11 cellular contexts compared by ENCODE assay signal in the genomic region with DNA sequence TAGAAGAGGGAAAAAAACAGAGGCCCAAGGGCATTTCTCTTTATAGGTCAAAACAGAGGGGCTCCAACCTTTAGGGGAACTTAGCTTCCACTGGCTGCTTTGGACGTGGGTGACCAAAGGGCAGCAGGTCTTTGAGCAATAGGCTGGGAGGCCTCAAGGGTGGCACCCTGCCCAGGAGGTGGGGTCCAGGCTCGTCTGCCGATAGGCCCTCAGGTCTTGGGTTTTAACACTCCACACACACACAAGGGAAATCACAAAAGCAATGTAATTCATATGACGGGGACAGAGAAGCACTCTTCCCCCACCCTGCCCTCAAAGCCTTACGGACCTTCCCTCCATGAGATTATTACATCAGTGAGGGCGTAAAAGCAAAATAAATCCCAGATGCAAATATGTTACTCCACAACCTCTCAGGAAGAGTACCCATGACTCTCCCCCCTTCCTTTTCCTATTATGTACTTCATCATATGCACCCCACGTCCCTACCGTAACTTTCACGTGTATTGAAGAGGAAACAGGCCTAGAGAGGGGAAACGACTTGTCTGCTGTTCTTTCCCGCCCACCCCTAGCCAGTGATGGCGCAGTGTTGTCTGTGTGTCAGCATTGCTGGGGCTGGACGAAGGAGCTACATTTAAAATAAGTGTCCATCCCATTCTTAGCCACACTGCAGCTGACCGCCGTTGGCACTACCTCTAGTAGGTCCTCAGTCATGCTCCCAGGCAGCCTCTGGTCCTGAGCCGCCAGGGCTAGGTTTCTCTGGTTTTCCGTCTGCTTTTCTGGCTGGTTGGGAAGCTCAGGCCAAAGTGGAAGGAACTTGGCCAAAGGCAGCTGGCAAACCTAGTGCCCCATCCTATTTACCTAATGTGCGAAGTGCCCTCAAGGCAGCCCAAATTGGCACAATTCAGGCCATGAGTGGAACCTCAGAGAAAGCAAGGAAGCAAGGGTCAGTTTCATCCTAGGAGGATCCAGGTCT. TPM values are rescaled to one million over a fixed set of nuclear protein-coding genes. Genes with fewer than 3 reads are reported as not detected.
DNase-seq lines count a peak whose midpoint lies in the region; ATAC-seq, FAIRE-seq and TF ChIP-seq lines count a peak whose summit lies in the region.
"Had no signal": no experiment of that assay in that cellular context is flagged by ENCODE, and none has a peak within 500 bp of the region (broad histone marks: within the 10 kb centered on the region; RNA-seq: fewer than 3 reads in every experiment).

No MANE protein-coding gene starts in this region.

- no peaks in the 10 kb centered on the region for H3K27me3 Mint-ChIP-seq in T-helper 2 cell treated with Interferon-gamma antibody and Interleukin-4, amounts not matched to agents 5 μg/mL and 100 μg/mL, for 36 hours (ENCODE audit: low read depth)

- H3K36me3 ChIP-seq in SK-N-MC (ENCODE audit: insufficient read depth, low read length) (no peaks in the 10 kb centered on the region; the same call in 1 of the 2 replicates), esophagus muscularis mucosa (peaks cover 23 to 44% (median 36%) of the 10 kb centered on the region in 4 donors), pancreas (peaks cover 0 to 8% (median 8%) of the 10 kb centered on the region in 3 donors), tibial nerve (peaks cover 0 to 51% (median 0%) of the 10 kb centered on the region in 3 donors)

- TF ChIP-seq CTCF in esophagus muscularis mucosa (IDR thresholded peaks at IDR 0.05) (no peak), pancreas (IDR thresholded peaks at IDR 0.05) (no peak), tibial nerve (IDR thresholded peaks at IDR 0.05) (no peak)

- TF ChIP-seq EP300 in esophagus muscularis mucosa (IDR thresholded peaks at IDR 0.05) (no peak), tibial nerve (IDR thresholded peaks at IDR 0.05) (no peak)

- TF ChIP-seq POLR2A in esophagus muscularis mucosa (IDR thresholded peaks at IDR 0.05; ENCODE audit: low read depth), result no peak
- TF ChIP-seq POLR2A in tibial nerve (IDR thresholded peaks at IDR 0.05), result no peak

- intact Hi-C loops in esophagus muscularis mucosa (cut with DNase I) (no loop called here), pancreas (cut with DNase I) (no loop called here)

- H3K4me3 Mint-ChIP-seq in T-helper 2 cell treated with Interferon-gamma antibody and Interleukin-4, amounts not matched to agents 5 μg/mL and 100 μg/mL, for 36 hours, result peak overlapping the region; percentile 3

- no peak for ATAC-seq in pancreas
- no peak for ATAC-seq in GM18519 (IDR thresholded peaks at IDR 0.05; ENCODE audit: low FRiP score, unreplicated experiment)
- ATAC-seq in HG02642 (IDR thresholded peaks at IDR 0.05; ENCODE audit: poor library complexity, unreplicated experiment), result no peak

- H3K4me1 Mint-ChIP-seq in T-helper 2 cell treated with Interferon-gamma antibody and Interleukin-4, amounts not matched to agents 5 μg/mL and 100 μg/mL, for 36 hours (ENCODE audit: low read depth), result peaks cover 13% of the 10 kb centered on the region

- peak overlapping the region; percentile 3 for H3K27ac Mint-ChIP-seq in T-helper 2 cell treated with Interferon-gamma antibody and Interleukin-4, amounts not matched to agents 5 μg/mL and 100 μg/mL, for 36 hours

- no peak for FAIRE-seq in pancreas (lab: Jason Lieb, UNC)
- FAIRE-seq: D721Med had no signal

- H3K4me3 ChIP-seq in SK-N-MC (no peak overlapping the region), esophagus muscularis mucosa (no peak overlapping the region), pancreas (no peak overlapping the region), tibial nerve (no peak overlapping the region)

- whole genome bisulfite sequencing in esophagus muscularis mucosa, result 75% methylated on average over 18 of the region's 18 CpGs
- WGBS in pancreas, 2 donors, result 62 to 80% methylated on average over 18 of the region's 18 CpGs
- WGBS in tibial nerve, 2 donors, result 82 to 85% methylated on average over 18 of the region's 18 CpGs

- H3K36me3 Mint-ChIP-seq in T-helper 2 cell treated with Interferon-gamma antibody and Interleukin-4, amounts not matched to agents 5 μg/mL and 100 μg/mL, for 36 hours (ENCODE audit: low read depth), result peaks cover 10% of the 10 kb centered on the region

- H3K4me1 ChIP-seq in esophagus muscularis mucosa (peaks cover 21 to 37% (median 33%) of the 10 kb centered on the region in 4 donors), pancreas (peaks cover 20 to 30% (median 22%) of the 10 kb centered on the region in 3 donors), tibial nerve (peaks cover 0 to 24% (median 4%) of the 10 kb centered on the region in 4 donors)

- no peak for DNase-seq in T-helper 2 cell treated with Interferon-gamma antibody and Interleukin-4, amounts not matched to agents 5 μg/mL and 100 μg/mL, for 36 hours (ENCODE audit: low spot score)
- DNase-seq in T-helper 2 cell, result no peak
- DNase-seq in SK-N-MC (ENCODE audit: low read depth, low spot score), result no peak
- DNase-seq in esophagus muscularis mucosa (ENCODE audit: extremely low spot score), result no peak
- DNase-seq in pancreas, result peak in 5 of 6 donors; percentile 28 to 72 (median 52)
- DNase-seq in tibial nerve (ENCODE audit: low spot score in 2 of 2), result no peak
- DNase-seq: activated effector memory CD4-positive, alpha-beta T cell treated with Interleukin-2 at 50 U/mL for 16 hours; stomach had no signal

- no peaks in the 10 kb centered on the region for H3K9me3 ChIP-seq in SK-N-MC (ENCODE audit: low read depth, low read length)
- no peaks in the 10 kb centered on the region for H3K9me3 ChIP-seq in esophagus muscularis mucosa
- H3K9me3 ChIP-seq in pancreas, result no peaks in the 10 kb centered on the region
- H3K9me3 ChIP-seq in tibial nerve, result no peaks in the 10 kb centered on the region
- H3K9me3 ChIP-seq: stomach had no signal

- H3K9ac ChIP-seq in SK-N-MC (ENCODE audit: insufficient read length), result no peak overlapping the region

- H3K27me3 ChIP-seq in esophagus muscularis mucosa (no peaks in the 10 kb centered on the region), pancreas (no peaks in the 10 kb centered on the region), tibial nerve (no peaks in the 10 kb centered on the region)
- H3K27me3 ChIP-seq: stomach had no signal

- no peaks in the 10 kb centered on the region for H3K9me3 Mint-ChIP-seq in T-helper 2 cell treated with Interferon-gamma antibody and Interleukin-4, amounts not matched to agents 5 μg/mL and 100 μg/mL, for 36 hours

- H3K27ac ChIP-seq in SK-N-MC, result peak overlapping the region; percentile 71
- H3K27ac ChIP-seq in esophagus muscularis mucosa (replicated peaks in 1 of 4), result peak overlapping the region; percentile 88 to 98 (median 96)
- H3K27ac ChIP-seq in pancreas, result no peak overlapping the region
- H3K27ac ChIP-seq in tibial nerve, result peak overlapping the region in 1 of 4 donors; percentile 90

RNA-seq across cellular contexts. Expression of gene PCBD1, which starts 2.1 kb away (rescaled TPM):
- total RNA-seq in esophagus muscularis mucosa (100 to 1,000 TPM in 2 of 4 donors, 10 to 100 TPM in 2; 56.1 to 112 (median 80.8) TPM), pancreas (10 to 100 TPM; 63.6 to 81.1 (median 76.7) TPM), tibial nerve (10 to 100 TPM; 32.2 to 57.7 (median 39.1) TPM)
- polyA plus RNA-seq in pancreas, result 10 to 100 TPM; 77.1 to 95.9 TPM

Comparison
In these comparisons a context has a peak if more than half of its experiments do, and no peak if none do; other contexts are left out.
1. DNase-seq: peak in pancreas (5 of 6); none in T-helper 2 cell treated with Interferon-gamma antibody and Interleukin-4, amounts not matched to agents 5 μg/mL and 100 μg/mL, for 36 hours (single experiment), T-helper 2 cell (0 of 5), SK-N-MC (single experiment), esophagus muscularis mucosa (single experiment) and tibial nerve (0 of 2).
2. H3K27ac ChIP-seq: peak in SK-N-MC (single experiment) and esophagus muscularis mucosa (4 of 4); none in pancreas (0 of 4).